8 cellular contexts compared by ENCODE assay signal in genomic region chr19:57813919-57814504, GRCh38. TPM values are rescaled to one million over a fixed set of nuclear protein-coding genes. Genes with fewer than 3 reads are reported as not detected.
DNase-seq lines count a peak whose midpoint lies in the region; ATAC-seq, FAIRE-seq and TF ChIP-seq lines count a peak whose summit lies in the region.

No MANE protein-coding gene starts in this region.

- H3K36me3 ChIP-seq in CD4-positive, CD25-positive, alpha-beta regulatory T cell (ENCODE audit: control insufficient read depth, insufficient read depth, low read length) = peaks cover 18% of the 10 kb centered on the region
- peaks cover 27% of the 10 kb centered on the region for H3K36me3 ChIP-seq in NT2/D1 (ENCODE audit: insufficient read depth, insufficient read length, low read length)

- peak overlapping the region; percentile 96 to 99 (median 98) for H3K4me3 Mint-ChIP-seq in CD4-positive, CD25-positive, alpha-beta regulatory T cell
- H3K4me3 Mint-ChIP-seq in endothelial cell (ENCODE audit: unreplicated experiment) = peak overlapping the region; percentile 96
- H3K4me3 Mint-ChIP-seq in nephron progenitor cell = peak overlapping the region; percentile 96

- H3K9me3 Mint-ChIP-seq in CD4-positive, CD25-positive, alpha-beta regulatory T cell = peaks cover 0 to 6% (median 0%) of the 10 kb centered on the region in 7 donors
- no peaks in the 10 kb centered on the region for H3K9me3 Mint-ChIP-seq in endothelial cell (ENCODE audit: unreplicated experiment)
- H3K9me3 Mint-ChIP-seq in nephron progenitor cell = no peaks in the 10 kb centered on the region

- peaks cover 18% of the 10 kb centered on the region for H3K36me3 Mint-ChIP-seq in CD4-positive, CD25-positive, alpha-beta regulatory T cell
- H3K36me3 Mint-ChIP-seq in endothelial cell (ENCODE audit: low read depth, unreplicated experiment) = peaks cover 20% of the 10 kb centered on the region
- H3K36me3 Mint-ChIP-seq in nephron progenitor cell (ENCODE audit: low read depth) = peaks cover 31% of the 10 kb centered on the region

- no peak for TF ChIP-seq CTCF in endothelial cell (IDR thresholded peaks at IDR 0.05; ENCODE audit: unreplicated experiment)
- TF ChIP-seq CTCF in nephron progenitor cell (IDR thresholded peaks at IDR 0.05) = no peak

- H3K27me3 ChIP-seq in CD4-positive, CD25-positive, alpha-beta regulatory T cell (ENCODE audit: control insufficient read depth, insufficient read depth, low read length) = no peaks in the 10 kb centered on the region
- H3K27me3 ChIP-seq in NT2/D1 (ENCODE audit: insufficient read depth, insufficient read length) = no peaks in the 10 kb centered on the region

- no peak for ATAC-seq in CD4-positive, CD25-positive, alpha-beta regulatory T cell (ENCODE audit: low read depth in 2 of 2)

- H3K9ac ChIP-seq in NT2/D1 (ENCODE audit: insufficient read length, low read depth) = peak overlapping the region; percentile 98

- peaks cover 12 to 58% (median 32%) of the 10 kb centered on the region in 4 donors for H3K4me1 Mint-ChIP-seq in CD4-positive, CD25-positive, alpha-beta regulatory T cell
- H3K4me1 Mint-ChIP-seq in endothelial cell (ENCODE audit: unreplicated experiment) (peaks cover 34% of the 10 kb centered on the region), nephron progenitor cell (peaks cover 75% of the 10 kb centered on the region)

- H3K4me3 ChIP-seq in CD4-positive, CD25-positive, alpha-beta regulatory T cell (ENCODE audit: low read depth, low read length) = peak overlapping the region; percentile 90
- H3K4me3 ChIP-seq in NT2/D1 (ENCODE audit: insufficient read length, low read depth) = peak overlapping the region; percentile 92

- no peak for FAIRE-seq in GM19239 (lab: Jason Lieb, UNC)

- H3K27ac Mint-ChIP-seq in CD4-positive, CD25-positive, alpha-beta regulatory T cell = peak overlapping the region; percentile 93 to 97 (median 95)
- H3K27ac Mint-ChIP-seq in endothelial cell (ENCODE audit: unreplicated experiment) = peak overlapping the region; percentile 74
- peak overlapping the region; percentile 3 for H3K27ac Mint-ChIP-seq in nephron progenitor cell

- peak overlapping the region; percentile 78 for H3K27ac ChIP-seq in CD4-positive, CD25-positive, alpha-beta regulatory T cell (ENCODE audit: insufficient read depth, low read length, poor library complexity, severe bottlenecking)

- no peaks in the 10 kb centered on the region for H3K9me3 ChIP-seq in CD4-positive, CD25-positive, alpha-beta regulatory T cell (ENCODE audit: control insufficient read depth in 2 of 2, low read length in 2 of 2)
- H3K9me3 ChIP-seq in NT2/D1 (ENCODE audit: insufficient read depth, low read length) = no peaks in the 10 kb centered on the region

- H3K4me1 ChIP-seq in CD4-positive, CD25-positive, alpha-beta regulatory T cell (ENCODE audit: control insufficient read depth, insufficient read depth, low read length, poor library complexity, severe bottlenecking) = peaks cover 29% of the 10 kb centered on the region
- peaks cover 2% of the 10 kb centered on the region for H3K4me1 ChIP-seq in NT2/D1 (ENCODE audit: insufficient read depth, insufficient read length)

- no peak for DNase-seq in CD4-positive, CD25-positive, alpha-beta regulatory T cell
- DNase-seq in NT2/D1 (ENCODE audit: low read depth, low spot score) = no peak
- no peak for DNase-seq in endothelial cell (ENCODE audit: low spot score)
- no peak for DNase-seq in nephron progenitor cell
- DNase-seq in GM19239 (ENCODE audit: insufficient read length, low spot score) = no peak
- DNase-seq in KG1 (lab: John Stamatoyannopoulos, UW) = no peak
- no peak for DNase-seq in NCI-H446 treated with DMSO at 0.1 percent for 48 hours (lab: John Stamatoyannopoulos, UW)
- DNase-seq in activated CD4-positive, alpha-beta T cell treated with anti-CD3 and anti-CD28 coated beads, Interleukin-2, amount 50 U/mL, for 1 hour = no peak

- H3K27me3 Mint-ChIP-seq in CD4-positive, CD25-positive, alpha-beta regulatory T cell = no peaks in the 10 kb centered on the region
- H3K27me3 Mint-ChIP-seq in endothelial cell (ENCODE audit: unreplicated experiment) (peaks cover 13% of the 10 kb centered on the region), nephron progenitor cell (ENCODE audit: low read depth, poor library complexity) (peaks cover 3% of the 10 kb centered on the region)

RNA-seq across cellular contexts. Expression of gene ZNF552, which starts 0.7 kb away (rescaled TPM):
- 16.6 TPM for total RNA-seq in CD4-positive, CD25-positive, alpha-beta regulatory T cell
- 10 to 100 TPM in 1 of 4 donors, 1 to 10 TPM in 3; 4.8 to 11.7 (median 6.8) TPM for polyA plus RNA-seq in CD4-positive, CD25-positive, alpha-beta regulatory T cell
- total RNA-seq in endothelial cell (ENCODE audit: unreplicated experiment) = 7.0 TPM

RNA-seq across cellular contexts. Expression of gene ZNF587B, which starts 16.1 kb away (rescaled TPM):
- total RNA-seq in CD4-positive, CD25-positive, alpha-beta regulatory T cell = 23.6 TPM
- 1 to 10 TPM; 1.3 to 3.4 (median 2.1) TPM for polyA plus RNA-seq in CD4-positive, CD25-positive, alpha-beta regulatory T cell
- total RNA-seq in endothelial cell (ENCODE audit: unreplicated experiment) = 24.5 TPM

RNA-seq across cellular contexts. Expression of gene ZNF587, which starts 35.6 kb away (rescaled TPM):
- total RNA-seq in CD4-positive, CD25-positive, alpha-beta regulatory T cell = 45.3 TPM
- 1 to 10 TPM; 2.7 to 6.1 (median 3.5) TPM for polyA plus RNA-seq in CD4-positive, CD25-positive, alpha-beta regulatory T cell
- total RNA-seq in endothelial cell (ENCODE audit: unreplicated experiment) = 36.8 TPM

RNA-seq across cellular contexts. Expression of gene ZNF586, which starts 44.5 kb away (rescaled TPM):
- 39.4 TPM for total RNA-seq in CD4-positive, CD25-positive, alpha-beta regulatory T cell
- 10 to 100 TPM; 18.7 to 32.2 (median 31.3) TPM for polyA plus RNA-seq in CD4-positive, CD25-positive, alpha-beta regulatory T cell
- 19.6 TPM for total RNA-seq in endothelial cell (ENCODE audit: unreplicated experiment)

Comparison
In these comparisons a context has a peak if more than half of its experiments do, and no peak if none do; other contexts are left out.
1. H3K27ac Mint-ChIP-seq: peak in every context shown above with its lines; median percentile 95 in CD4-positive, CD25-positive, alpha-beta regulatory T cell; 74 in endothelial cell; 3 in nephron progenitor cell.